Comparison of ENCODE assay signal across 14 cellular contexts in genomic region chr14:59305231-59305630, GRCh38.
A peak's percentile ranks its signal among the peaks of the same experiment; 100 is the strongest.
DNase-seq lines count a peak whose midpoint lies in the region; FAIRE-seq and TF ChIP-seq lines count a peak whose summit lies in the region.
"Had no signal": no experiment of that assay in that cellular context is flagged by ENCODE, and none has a peak within 500 bp of the region (broad histone marks: within the 10 kb centered on the region; RNA-seq: fewer than 3 reads in every experiment).

No MANE protein-coding gene starts in this region.

- H2BK15ac ChIP-seq in mesenchymal stem cell (ENCODE audit: low read depth, poor library complexity, severe bottlenecking): no peak overlapping the region

- DNase-seq in DMS79 treated with DMSO at 0.1 percent for 48 hours (lab: John Stamatoyannopoulos, UW) (peak; percentile 64), DMS79 (lab: John Stamatoyannopoulos, UW) (no peak), adipocyte (ENCODE audit: low read depth) (peak; percentile 73), mesenchymal stem cell (no peak), tibial artery (no peak), GM19239 (ENCODE audit: insufficient read length, low spot score) (no peak), NCI-H2029 (lab: John Stamatoyannopoulos, UW) (no peak)
- no peak for DNase-seq in effector memory CD4-positive, alpha-beta T cell
- DNase-seq: activated naive CD8-positive, alpha-beta T cell treated with anti-CD3 and anti-CD28 coated beads, Interleukin-2, amount 50 U/mL, for 24 hours; activated T-cell treated with anti-CD3 and anti-CD28 coated beads, Interleukin-2, amount 50 U/mL, for 24 hours; COR-L47; T-cell had no signal

- TF ChIP-seq CTCF in tibial artery (IDR thresholded peaks at IDR 0.05): no peak

- H3K18ac ChIP-seq in mesenchymal stem cell (ENCODE audit: low read depth in 1 of 2, low read length in 2 of 2): no peak overlapping the region

- H3K27ac ChIP-seq in mesenchymal stem cell (ENCODE audit: low read length, poor library complexity, severe bottlenecking): peak overlapping the region; percentile 59
- peak overlapping the region; percentile 40 to 51 for H3K27ac ChIP-seq in tibial artery
- H3K27ac ChIP-seq in effector memory CD4-positive, alpha-beta T cell (ENCODE audit: insufficient read depth, low read length, poor library complexity, severe bottlenecking): no peak overlapping the region
- H3K27ac ChIP-seq: 22Rv1 had no signal

- H3K9me3 ChIP-seq in adipocyte (ENCODE audit: control insufficient read depth, low read length) (peaks cover 7% of the 10 kb centered on the region), mesenchymal stem cell (ENCODE audit: control insufficient read depth, low read length) (peaks cover 13% of the 10 kb centered on the region), tibial artery (no peaks in the 10 kb centered on the region)
- H3K9me3 ChIP-seq in effector memory CD4-positive, alpha-beta T cell (ENCODE audit: control insufficient read depth, low read length): no peaks in the 10 kb centered on the region

- no peaks in the 10 kb centered on the region for H3K27me3 ChIP-seq in adipocyte (replicated peaks; ENCODE audit: control insufficient read depth, insufficient read depth, low read length)
- H3K27me3 ChIP-seq in mesenchymal stem cell (ENCODE audit: control insufficient read depth in 1 of 2, insufficient read depth in 1 of 2, low read length in 2 of 2): no peaks in the 10 kb centered on the region
- H3K27me3 ChIP-seq in tibial artery: no peaks in the 10 kb centered on the region
- no peaks in the 10 kb centered on the region for H3K27me3 ChIP-seq in effector memory CD4-positive, alpha-beta T cell (replicated peaks; ENCODE audit: control insufficient read depth, insufficient read depth, low read length, poor library complexity, severe bottlenecking)

- no peak overlapping the region for H3K23ac ChIP-seq in mesenchymal stem cell (ENCODE audit: low read length in 2 of 2)

- no peak overlapping the region for H3K4me3 ChIP-seq in adipocyte (ENCODE audit: low read length)
- H3K4me3 ChIP-seq in mesenchymal stem cell (ENCODE audit: insufficient read depth in 1 of 2, low read depth in 1 of 2, low read length in 2 of 2): no peak overlapping the region
- no peak overlapping the region for H3K4me3 ChIP-seq in tibial artery
- H3K4me3 ChIP-seq in effector memory CD4-positive, alpha-beta T cell (ENCODE audit: insufficient read depth, low read depth, low read length, poor library complexity, severe bottlenecking): no peak overlapping the region
- H3K4me3 ChIP-seq: coronary artery had no signal

- H3K9ac ChIP-seq in adipocyte (ENCODE audit: low read length) (no peak overlapping the region), mesenchymal stem cell (ENCODE audit: low read length) (no peak overlapping the region)

- H3K4me2 ChIP-seq in mesenchymal stem cell (ENCODE audit: low read length, poor library complexity, severe bottlenecking): no peak overlapping the region

- no peak overlapping the region for H4K8ac ChIP-seq in mesenchymal stem cell (ENCODE audit: low read length)

- H3K14ac ChIP-seq in mesenchymal stem cell (ENCODE audit: low read length in 2 of 2): no peak overlapping the region

- peak overlapping the region; percentile 39 for H2AK5ac ChIP-seq in mesenchymal stem cell (ENCODE audit: low read length, severe bottlenecking)

- H3K79me1 ChIP-seq in mesenchymal stem cell (replicated peaks; ENCODE audit: low read length, poor library complexity, severe bottlenecking): peaks cover 14% of the 10 kb centered on the region

- H3K36me3 ChIP-seq in adipocyte (ENCODE audit: control insufficient read depth, insufficient read depth, low read length, severe bottlenecking) (no peaks in the 10 kb centered on the region), mesenchymal stem cell (ENCODE audit: control insufficient read depth in 1 of 2, insufficient read depth in 2 of 2, low read depth in 1 of 2, low read length in 2 of 2) (no peaks in the 10 kb centered on the region), tibial artery (no peaks in the 10 kb centered on the region)
- H3K36me3 ChIP-seq in effector memory CD4-positive, alpha-beta T cell (ENCODE audit: control insufficient read depth, insufficient read depth, low read length): no peaks in the 10 kb centered on the region

- intact Hi-C loops in tibial artery (cut with DNase I; ENCODE audit: low total_unique reads): no loop called here

- H2BK120ac ChIP-seq in mesenchymal stem cell (ENCODE audit: low read depth, low read length): no peak overlapping the region

- no peak overlapping the region for H3K4ac ChIP-seq in mesenchymal stem cell (ENCODE audit: low read depth in 1 of 2, low read length in 2 of 2)

- no peak overlapping the region for H2BK12ac ChIP-seq in mesenchymal stem cell (ENCODE audit: low read length in 2 of 2)

- FAIRE-seq in GM19239 (lab: Jason Lieb, UNC): no peak

- H2AFZ ChIP-seq in mesenchymal stem cell (ENCODE audit: low read depth, low read length): no peak overlapping the region

- peaks cover 26% of the 10 kb centered on the region for H3K4me1 ChIP-seq in adipocyte (ENCODE audit: control insufficient read depth, insufficient read depth, low read length)
- peaks cover 2% of the 10 kb centered on the region for H3K4me1 ChIP-seq in mesenchymal stem cell (ENCODE audit: control insufficient read depth, insufficient read depth, low read depth, low read length)
- peaks cover 0 to 76% (median 44%) of the 10 kb centered on the region in 4 donors for H3K4me1 ChIP-seq in tibial artery
- no peaks in the 10 kb centered on the region for H3K4me1 ChIP-seq in effector memory CD4-positive, alpha-beta T cell (ENCODE audit: control insufficient read depth, insufficient read depth, low read length, poor library complexity, severe bottlenecking)

- no peak overlapping the region for H2BK5ac ChIP-seq in mesenchymal stem cell (ENCODE audit: low read depth, low read length, poor library complexity, severe bottlenecking)

- H4K91ac ChIP-seq in mesenchymal stem cell (ENCODE audit: low read length): no peak overlapping the region

Comparison
In these comparisons a context has a peak if more than half of its experiments do, and no peak if none do; other contexts are left out.
1. DNase-seq: peak in DMS79 treated with DMSO at 0.1 percent for 48 hours (single experiment) and adipocyte (single experiment); none in DMS79 (single experiment), mesenchymal stem cell (single experiment), tibial artery (0 of 2), effector memory CD4-positive, alpha-beta T cell (0 of 3), GM19239 (single experiment) and NCI-H2029 (single experiment).